10 cellular contexts compared by ENCODE assay signal in the genomic region with DNA sequence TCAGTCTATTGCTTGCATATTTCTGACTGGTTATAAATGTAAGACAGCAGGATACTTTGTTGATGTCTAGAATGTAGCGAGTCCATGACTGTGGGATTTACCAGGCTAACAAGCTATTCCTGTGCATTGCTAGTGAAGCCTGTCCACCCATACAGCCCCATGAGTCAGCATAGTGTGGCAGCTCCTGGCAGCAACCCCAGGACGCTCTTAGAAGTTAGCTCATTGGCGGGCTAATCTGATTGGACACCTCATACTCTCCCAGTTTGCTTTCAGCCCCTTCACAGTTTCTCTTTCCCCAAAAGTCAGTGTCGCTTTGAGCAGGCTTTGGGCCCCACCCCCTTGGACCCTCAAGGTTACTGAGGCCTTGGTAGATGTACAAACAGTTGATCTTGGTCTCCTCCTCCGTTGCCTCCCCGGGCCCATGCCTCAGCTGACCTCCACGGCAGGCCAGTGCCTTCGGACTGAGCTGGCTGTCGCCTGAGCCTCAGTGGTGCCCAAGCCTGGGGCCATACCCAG. TPM values are rescaled to one million over a fixed set of nuclear protein-coding genes. Genes with fewer than 3 reads are reported as not detected.
DNase-seq lines count a peak whose midpoint lies in the region; ATAC-seq, FAIRE-seq and TF ChIP-seq lines count a peak whose summit lies in the region.
"Had no signal": no experiment of that assay in that cellular context is flagged by ENCODE, and none has a peak within 500 bp of the region (broad histone marks: within the 10 kb centered on the region; RNA-seq: fewer than 3 reads in every experiment).

No MANE protein-coding gene starts in this region.

- peaks cover 19 to 33% of the 10 kb centered on the region in 2 donors for H3K36me3 ChIP-seq in mucosa of rectum (ENCODE audit: control insufficient read depth in 2 of 2, insufficient read depth in 2 of 2, low read length in 2 of 2)

- H3K4me3 Mint-ChIP-seq in progenitor cell of endocrine pancreas (ENCODE audit: low read depth) = no peak overlapping the region

- H3K36me3 Mint-ChIP-seq in progenitor cell of endocrine pancreas (ENCODE audit: insufficient read depth) = peaks cover 3% of the 10 kb centered on the region

- no peaks in the 10 kb centered on the region for H3K27me3 ChIP-seq in mucosa of rectum (ENCODE audit: control insufficient read depth in 2 of 2, insufficient read depth in 2 of 2, low read length in 2 of 2)

- H3K9ac ChIP-seq in mucosa of rectum (ENCODE audit: low read depth in 1 of 2, low read length in 2 of 2) = no peak overlapping the region

- H3K4me1 Mint-ChIP-seq in progenitor cell of endocrine pancreas (ENCODE audit: low read depth) = no peaks in the 10 kb centered on the region

- TF ChIP-seq CTCF in AG09319 (IDR thresholded peaks at IDR 0.05; ENCODE audit: low read depth, low read length) (no peak), cardiac fibroblast (IDR thresholded peaks at IDR 0.05; ENCODE audit: low read depth, low read length) (no peak), progenitor cell of endocrine pancreas (IDR thresholded peaks at IDR 0.05; ENCODE audit: unreplicated experiment) (no peak)

- peak overlapping the region; percentile 41 to 59 for H3K27ac ChIP-seq in mucosa of rectum (ENCODE audit: low read depth in 2 of 2, low read length in 2 of 2)
- H3K27ac ChIP-seq: lower lobe of right lung had no signal

- peaks cover 15 to 22% of the 10 kb centered on the region in 2 donors for H3K4me1 ChIP-seq in mucosa of rectum (ENCODE audit: control insufficient read depth in 2 of 2, insufficient read depth in 2 of 2, low read length in 2 of 2)

- H3K4me3 ChIP-seq in cardiac fibroblast (replicated peaks in 1 of 2; ENCODE audit: low read depth in 2 of 2, low read length in 2 of 2) (no peak overlapping the region), mucosa of rectum (ENCODE audit: low read length in 2 of 2) (no peak overlapping the region)
- H3K4me3 ChIP-seq: lower lobe of right lung had no signal

- ATAC-seq in GM18861 (IDR thresholded peaks at IDR 0.05; ENCODE audit: unreplicated experiment) = no peak
- ATAC-seq in GM19467 (IDR thresholded peaks at IDR 0.05; ENCODE audit: unreplicated experiment) = no peak
- ATAC-seq: lower lobe of right lung had no signal

- peak; percentile 4 for FAIRE-seq in HTR-8/SVneo (lab: Jason Lieb, UNC)

- no peaks in the 10 kb centered on the region for H3K9me3 Mint-ChIP-seq in progenitor cell of endocrine pancreas (ENCODE audit: low read depth)

- H3K9me3 ChIP-seq in mucosa of rectum (ENCODE audit: control insufficient read depth in 2 of 2, low read length in 2 of 2) = no peaks in the 10 kb centered on the region
- H3K9me3 ChIP-seq: lower lobe of right lung had no signal

- no peaks in the 10 kb centered on the region for H3K27me3 Mint-ChIP-seq in progenitor cell of endocrine pancreas

- H3K27ac Mint-ChIP-seq in progenitor cell of endocrine pancreas = no peak overlapping the region

- DNase-seq in AG09319 (ENCODE audit: extremely low read depth, low read depth) (peak; percentile 62), HTR-8/SVneo (ENCODE audit: insufficient read length, low spot score) (no peak), cardiac fibroblast (ENCODE audit: low read depth in 2 of 2) (peak; percentile 91), progenitor cell of endocrine pancreas (ENCODE audit: low spot score, unreplicated experiment) (no peak)
- DNase-seq in stimulated activated CD4-positive, alpha-beta T cell treated with anti-CD3 and anti-CD28 coated beads, Interleukin-2, amount 100 ng/mL, for 24 hours = no peak
- DNase-seq: lower lobe of right lung, NCI-H446 had no signal

RNA-seq across cellular contexts. Expression of a gene that starts 48.0 kb away (rescaled TPM):
- total RNA-seq in progenitor cell of endocrine pancreas = 45.2 TPM in 2 replicates

RNA-seq across cellular contexts. Expression of a gene that starts 48.1 kb away (rescaled TPM):
- total RNA-seq in progenitor cell of endocrine pancreas = 39.3 and 43.4 TPM in 2 replicates

Comparison
In these comparisons a context has a peak if more than half of its experiments do, and no peak if none do; other contexts are left out.
1. DNase-seq: peak in AG09319 (single experiment) and cardiac fibroblast (2 of 2); none in HTR-8/SVneo (single experiment), stimulated activated CD4-positive, alpha-beta T cell treated with anti-CD3 and anti-CD28 coated beads, Interleukin-2, amount 100 ng/mL, for 24 hours (0 of 2) and progenitor cell of endocrine pancreas (single experiment).